Comparison of ENCODE assay signal across 15 cellular contexts in genomic region chr13:27151798-27152599, GRCh38. TPM values are rescaled to one million over a fixed set of nuclear protein-coding genes. Genes with fewer than 3 reads are reported as not detected.
DNase-seq lines count a peak whose midpoint lies in the region; ATAC-seq and TF ChIP-seq lines count a peak whose summit lies in the region.
"Had no signal": no experiment of that assay in that cellular context is flagged by ENCODE, and none has a peak within 500 bp of the region (broad histone marks: within the 10 kb centered on the region; RNA-seq: fewer than 3 reads in every experiment).

No MANE protein-coding gene starts in this region.

- DNase-seq in mammary epithelial cell (peak; percentile 14), MCF 10A (ENCODE audit: unreplicated experiment) (no peak), NCI-H226 (peak; percentile 56), fibroblast of gingiva (ENCODE audit: low read depth) (peak; percentile 7), tibial nerve (ENCODE audit: low spot score in 2 of 2) (no peak), NCI-H345 (lab: John Stamatoyannopoulos, UW) (no peak), amygdala (lab: John Stamatoyannopoulos, UW) (no peak)
- DNase-seq: BE2C, GF-D8, NCI-H2171 treated with DMSO at 0.1 percent for 48 hours, T1000 had no signal

- no peak for TF ChIP-seq EP300 in tibial nerve (IDR thresholded peaks at IDR 0.05)

- BruUV-seq in mammary epithelial cell (replicated peaks; lab: Mats Ljungman, UMichigan) (no TSS peak), MCF 10A (replicated peaks; lab: Mats Ljungman, UMichigan) (no TSS peak)

- TF ChIP-seq CTCF in mammary epithelial cell (conservative IDR thresholded peaks at IDR 0.05 in 1 of 2, IDR thresholded peaks at IDR 0.05 in 1 of 2; ENCODE audit: extremely low read depth in 1 of 2, insufficient read depth in 1 of 2, low read depth in 1 of 2, low read length in 2 of 2) (no peak), MCF 10A (IDR thresholded peaks at IDR 0.05; ENCODE audit: unreplicated experiment) (no peak), tibial nerve (IDR thresholded peaks at IDR 0.05) (no peak)

- intact Hi-C loops in mammary epithelial cell (cut with micrococcal nuclease) = no loop called here
- intact Hi-C loops in MCF 10A (cut with micrococcal nuclease) = no loop called here

- H3K9ac ChIP-seq in mammary epithelial cell (ENCODE audit: insufficient read depth, low read length) = no peak overlapping the region

- H3K36me3 Mint-ChIP-seq in MCF 10A (ENCODE audit: insufficient read depth, unreplicated experiment) = peaks cover 5% of the 10 kb centered on the region

- no peak overlapping the region for H3K4me2 ChIP-seq in mammary epithelial cell (ENCODE audit: insufficient read depth, low read depth, low read length)

- peaks cover 10% of the 10 kb centered on the region for H3K4me1 Mint-ChIP-seq in MCF 10A (ENCODE audit: insufficient read depth, unreplicated experiment)
- H3K4me1 Mint-ChIP-seq: nephron had no signal

- POLR2A ChIA-PET in MCF 10A (lab: Yijun Ruan, JAX) = interaction anchor here (1.7 kb wide), 1 partner anchor 12 kb away, joined by 5 read pairs; no protein-coding TSS in a partner anchor

- no peak overlapping the region for H3K4me3 Mint-ChIP-seq in MCF 10A (ENCODE audit: unreplicated experiment)
- H3K4me3 Mint-ChIP-seq: central memory CD8-positive, alpha-beta T cell; nephron had no signal

- WGBS in mammary epithelial cell (ENCODE audit: low coverage, missing lambda C conversion rate) = 50% methylated on average over 4 of the region's 4 CpGs
- 69 to 73% methylated on average over 4 of the region's 4 CpGs for whole genome bisulfite sequencing in tibial nerve, 2 donors

- H3K27me3 Mint-ChIP-seq in MCF 10A (ENCODE audit: insufficient read depth, unreplicated experiment) = no peaks in the 10 kb centered on the region
- H3K27me3 Mint-ChIP-seq: central memory CD8-positive, alpha-beta T cell had no signal

- H3K27ac ChIP-seq in mammary epithelial cell (ENCODE audit: insufficient read depth, low read depth, low read length) (no peak overlapping the region), tibial nerve (no peak overlapping the region)
- H3K27ac ChIP-seq: vagina had no signal

- ATAC-seq in HG02588 (IDR thresholded peaks at IDR 0.05; ENCODE audit: unreplicated experiment) = no peak

- in situ Hi-C loops in mammary epithelial cell (cut with MboI; ENCODE audit: low sequenced_read_pairs in 2 of 2) = no loop called here

- peaks cover 89% of the 10 kb centered on the region for H3K79me2 ChIP-seq in mammary epithelial cell (ENCODE audit: insufficient read depth, low read length)

- no peaks in the 10 kb centered on the region for H4K20me1 ChIP-seq in mammary epithelial cell (ENCODE audit: insufficient read depth, low read length)

- CTCF ChIA-PET in mammary epithelial cell (lab: Charles Lee; ENCODE audit: low non-redundant PET) (no interaction called here), MCF 10A (lab: Yijun Ruan, JAX) (interaction anchor here (0.6 kb wide), 1 partner anchor 679 kb away, joined by 3 read pairs; no protein-coding TSS in a partner anchor)

- H3K4me3 ChIP-seq in mammary epithelial cell (replicated peaks in 1 of 3; ENCODE audit: insufficient read depth in 1 of 3, low read depth in 2 of 3, low read length in 3 of 3) (no peak overlapping the region), tibial nerve (no peak overlapping the region)
- H3K4me3 ChIP-seq: vagina had no signal

- dilution Hi-C loops in mammary epithelial cell (cut with HindIII; ENCODE audit: low sequenced_read_pairs) = no loop called here

- no peaks in the 10 kb centered on the region for H3K27me3 ChIP-seq in mammary epithelial cell (ENCODE audit: insufficient read depth, low read length)
- H3K27me3 ChIP-seq in tibial nerve = no peaks in the 10 kb centered on the region
- H3K27me3 ChIP-seq: BE2C, vagina had no signal

- H3K9me3 Mint-ChIP-seq in MCF 10A (ENCODE audit: unreplicated experiment) = no peaks in the 10 kb centered on the region
- H3K9me3 Mint-ChIP-seq: central memory CD8-positive, alpha-beta T cell had no signal

- H3K4me1 ChIP-seq in mammary epithelial cell (ENCODE audit: insufficient read depth, low read length) = peaks cover 3% of the 10 kb centered on the region
- H3K4me1 ChIP-seq in tibial nerve = peaks cover 0 to 10% (median 2%) of the 10 kb centered on the region in 4 donors

- H3K27ac Mint-ChIP-seq in MCF 10A (ENCODE audit: low read depth, unreplicated experiment) = no peak overlapping the region
- H3K27ac Mint-ChIP-seq: nephron had no signal

- no peak overlapping the region for H2AFZ ChIP-seq in mammary epithelial cell (ENCODE audit: low read depth, low read length)

- H3K9me3 ChIP-seq in mammary epithelial cell (replicated peaks; ENCODE audit: insufficient read depth, low read length) (no peaks in the 10 kb centered on the region), tibial nerve (peaks cover 0 to 14% (median 0%) of the 10 kb centered on the region in 4 donors)
- H3K9me3 ChIP-seq: BE2C, vagina had no signal

- H3K36me3 ChIP-seq in mammary epithelial cell (ENCODE audit: insufficient read depth, low read length) (no peaks in the 10 kb centered on the region), tibial nerve (peaks cover 0 to 8% (median 0%) of the 10 kb centered on the region in 3 donors)
- H3K36me3 ChIP-seq: BE2C, vagina had no signal

- no peak for TF ChIP-seq POLR2A in tibial nerve (IDR thresholded peaks at IDR 0.05)

RNA-seq across cellular contexts. Expression of gene USP12, which starts 19.6 kb away (rescaled TPM):
- 10 to 100 TPM; 19.7 to 22.3 TPM for total RNA-seq in mammary epithelial cell
- polyA plus RNA-seq in mammary epithelial cell = 6.1 TPM
- 4.9 TPM for polyA minus RNA-seq in mammary epithelial cell
- 20.6 and 21.7 TPM in 2 replicates for total RNA-seq in MCF 10A (2022)
- 10 to 100 TPM; 16.9 to 26.7 (median 22.6) TPM for total RNA-seq in tibial nerve

Comparison
In these comparisons a context has a peak if more than half of its experiments do, and no peak if none do; other contexts are left out.
1. DNase-seq: peak in mammary epithelial cell (single experiment), NCI-H226 (single experiment) and fibroblast of gingiva (single experiment); none in MCF 10A (single experiment), tibial nerve (0 of 2), NCI-H345 (single experiment) and amygdala (0 of 56).